ENCODE assay signal across 24 cellular contexts in genomic region chr4:108626056-108626455, GRCh38.
"Had no signal": no experiment of that assay in that cellular context is flagged by ENCODE, and none has a peak within 500 bp of the region (broad histone marks: within the 10 kb centered on the region; RNA-seq: fewer than 3 reads in every experiment).

No MANE protein-coding gene starts in this region.

- DNase-seq: activated CD4-positive, alpha-beta T cell treated with anti-CD3 and anti-CD28 coated beads, Interleukin-2, amount 10 ng/mL, durations not matched to agents 7 days and 5 days; activated CD4-positive, CD25-positive, alpha-beta regulatory T cell treated with anti-CD3 and anti-CD28 coated beads, Interleukin-2, amount 50 U/mL, for 72 hours; activated CD8-positive, alpha-beta memory T cell treated with anti-CD3 and anti-CD28 coated beads, Interleukin-2, amount 50 U/mL, for 4 hours; activated effector memory CD4-positive, alpha-beta T cell treated with Interleukin-2 at 50 U/mL for 16 hours; activated naive CD4-positive, alpha-beta T cell treated with Interleukin-2 at 50 U/mL for 16 hours; activated naive CD8-positive, alpha-beta T cell treated with anti-CD3 and anti-CD28 coated beads, Interleukin-2, amount 10 ng/mL, durations not matched to agents 7 days and 5 days; amniotic stem cell; brain microvascular endothelial cell; dorsolateral prefrontal cortex; effector memory CD4-positive, alpha-beta T cell; gastrocnemius medialis; glutamatergic neuron; left lung; lower lobe of right lung; mesendoderm; mucosa of descending colon; stimulated activated CD4-positive, alpha-beta T cell treated with anti-CD3 and anti-CD28 coated beads, Interleukin-12 subunit alpha, Interleukin-12 subunit beta, amount 100 ng/mL, for 4 hours; stimulated activated CD4-positive, alpha-beta T cell treated with anti-CD3 and anti-CD28 coated beads, Interleukin-4, amount 100 ng/mL, for 1 hour; stomach; T-helper 2 cell; thyroid gland; upper lobe of left lung had no signal

- ATAC-seq: gastrocnemius medialis, left lung, lower lobe of right lung, mucosa of descending colon, sciatic nerve had no signal

- H3K27ac Mint-ChIP-seq: activated CD4-positive, alpha-beta T cell treated with anti-CD3 and anti-CD28 coated beads, Interleukin-2, amount 10 ng/mL, durations not matched to agents 7 days and 5 days; activated naive CD8-positive, alpha-beta T cell treated with anti-CD3 and anti-CD28 coated beads, Interleukin-2, amount 10 ng/mL, durations not matched to agents 7 days and 5 days; nephron had no signal

- H3K4me3 Mint-ChIP-seq: activated CD4-positive, alpha-beta T cell treated with anti-CD3 and anti-CD28 coated beads, Interleukin-2, amount 10 ng/mL, durations not matched to agents 7 days and 5 days; activated naive CD8-positive, alpha-beta T cell treated with anti-CD3 and anti-CD28 coated beads, Interleukin-2, amount 10 ng/mL, durations not matched to agents 7 days and 5 days; nephron had no signal

- H3K9me3 Mint-ChIP-seq: activated CD4-positive, alpha-beta T cell treated with anti-CD3 and anti-CD28 coated beads, Interleukin-2, amount 10 ng/mL, durations not matched to agents 7 days and 5 days; activated naive CD8-positive, alpha-beta T cell treated with anti-CD3 and anti-CD28 coated beads, Interleukin-2, amount 10 ng/mL, durations not matched to agents 7 days and 5 days; nephron had no signal

- H3K27me3 Mint-ChIP-seq: activated CD4-positive, alpha-beta T cell treated with anti-CD3 and anti-CD28 coated beads, Interleukin-2, amount 10 ng/mL, durations not matched to agents 7 days and 5 days; activated naive CD8-positive, alpha-beta T cell treated with anti-CD3 and anti-CD28 coated beads, Interleukin-2, amount 10 ng/mL, durations not matched to agents 7 days and 5 days had no signal
